Comparison of ENCODE assay signal across 1 cellular context in the genomic region with DNA sequence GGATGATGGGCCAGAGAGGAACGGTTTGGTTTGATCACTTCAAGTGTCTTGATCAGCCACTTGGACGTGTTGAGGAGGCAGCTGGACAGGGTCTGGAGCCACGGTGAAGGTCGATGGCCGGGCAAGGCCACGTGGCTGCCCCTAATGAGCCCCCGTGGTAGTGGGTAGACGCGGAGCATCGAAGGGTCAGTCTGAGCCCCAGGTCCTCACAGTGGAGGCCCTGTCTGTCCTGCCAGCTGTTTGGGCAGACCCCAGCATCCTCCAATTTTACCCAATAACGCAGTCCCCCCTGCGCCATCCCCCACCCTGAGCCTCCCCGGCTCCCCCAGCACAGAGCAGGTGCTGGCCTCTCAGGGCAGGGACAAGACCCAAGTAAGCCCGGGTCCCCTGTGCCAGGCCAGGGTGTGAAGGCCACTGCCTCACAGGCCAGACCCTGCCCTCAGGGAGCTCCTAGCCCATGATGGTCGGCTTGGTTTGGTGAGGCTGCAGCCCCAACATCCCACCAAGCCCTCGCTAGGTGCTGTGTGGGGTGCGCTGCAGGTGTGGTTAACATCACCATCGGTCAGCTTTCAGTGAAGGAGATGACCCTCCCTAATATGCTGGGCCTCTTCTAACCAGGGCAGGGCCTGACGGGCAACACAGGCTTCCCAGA.
TF ChIP-seq lines count a peak whose summit lies in the region.

No MANE protein-coding gene starts in this region.

TF ChIP-seq in HepG2, 621 proteins besides CTCF, POLR2A, EP300 and RAD21:
- TF ChIP-seq ZMYM4 (CRISPR knock-in tag; IDR thresholded peaks at IDR 0.05), result no peak
- TF ChIP-seq ELF4 (CRISPR knock-in tag; IDR thresholded peaks at IDR 0.05; ENCODE audit: borderline replicate concordance), result no peak
- TF ChIP-seq ZNF142 (CRISPR knock-in tag; IDR thresholded peaks at IDR 0.05), result no peak
- TF ChIP-seq, protein P1, sequence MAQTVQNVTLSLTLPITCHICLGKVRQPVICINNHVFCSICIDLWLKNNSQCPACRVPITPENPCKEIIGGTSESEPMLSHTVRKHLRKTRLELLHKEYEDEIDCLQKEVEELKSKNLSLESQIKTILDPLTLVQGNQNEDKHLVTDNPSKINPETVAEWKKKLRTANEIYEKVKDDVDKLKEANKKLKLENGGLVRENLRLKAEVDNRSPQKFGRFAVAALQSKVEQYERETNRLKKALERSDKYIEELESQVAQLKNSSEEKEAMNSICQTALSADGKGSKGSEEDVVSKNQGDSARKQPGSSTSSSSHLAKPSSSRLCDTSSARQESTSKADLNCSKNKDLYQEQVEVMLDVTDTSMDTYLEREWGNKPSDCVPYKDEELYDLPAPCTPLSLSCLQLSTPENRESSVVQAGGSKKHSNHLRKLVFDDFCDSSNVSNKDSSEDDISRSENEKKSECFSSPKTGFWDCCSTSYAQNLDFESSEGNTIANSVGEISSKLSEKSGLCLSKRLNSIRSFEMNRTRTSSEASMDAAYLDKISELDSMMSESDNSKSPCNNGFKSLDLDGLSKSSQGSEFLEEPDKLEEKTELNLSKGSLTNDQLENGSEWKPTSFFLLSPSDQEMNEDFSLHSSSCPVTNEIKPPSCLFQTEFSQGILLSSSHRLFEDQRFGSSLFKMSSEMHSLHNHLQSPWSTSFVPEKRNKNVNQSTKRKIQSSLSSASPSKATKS (CRISPR knock-in tag; IDR thresholded peaks at IDR 0.05), result no peak
- TF ChIP-seq RFXAP (CRISPR knock-in tag; IDR thresholded peaks at IDR 0.05; ENCODE audit: borderline replicate concordance), result no peak
- no peak for TF ChIP-seq ZNF660 (CRISPR knock-in tag; IDR thresholded peaks at IDR 0.05; ENCODE audit: borderline replicate concordance, low read depth)
- TF ChIP-seq ZNF564 (CRISPR knock-in tag; IDR thresholded peaks at IDR 0.05), result no peak
- no peak for TF ChIP-seq RBM22 (optimal IDR thresholded peaks at IDR 0.05; ENCODE audit: low read length)
- no peak for TF ChIP-seq CBX2 (IDR thresholded peaks at IDR 0.05; ENCODE audit: low read depth, low read length)
- no peak for TF ChIP-seq CBX2 (CRISPR knock-in tag; IDR thresholded peaks at IDR 0.05; ENCODE audit: low read depth)
- TF ChIP-seq NR1H2 (CRISPR knock-in tag; IDR thresholded peaks at IDR 0.05; ENCODE audit: borderline replicate concordance, low read depth), result no peak
- TF ChIP-seq ZNF17 (CRISPR knock-in tag; IDR thresholded peaks at IDR 0.05), result no peak
- no peak for TF ChIP-seq ZNF547 (CRISPR knock-in tag; IDR thresholded peaks at IDR 0.05)
- TF ChIP-seq, protein P2, sequence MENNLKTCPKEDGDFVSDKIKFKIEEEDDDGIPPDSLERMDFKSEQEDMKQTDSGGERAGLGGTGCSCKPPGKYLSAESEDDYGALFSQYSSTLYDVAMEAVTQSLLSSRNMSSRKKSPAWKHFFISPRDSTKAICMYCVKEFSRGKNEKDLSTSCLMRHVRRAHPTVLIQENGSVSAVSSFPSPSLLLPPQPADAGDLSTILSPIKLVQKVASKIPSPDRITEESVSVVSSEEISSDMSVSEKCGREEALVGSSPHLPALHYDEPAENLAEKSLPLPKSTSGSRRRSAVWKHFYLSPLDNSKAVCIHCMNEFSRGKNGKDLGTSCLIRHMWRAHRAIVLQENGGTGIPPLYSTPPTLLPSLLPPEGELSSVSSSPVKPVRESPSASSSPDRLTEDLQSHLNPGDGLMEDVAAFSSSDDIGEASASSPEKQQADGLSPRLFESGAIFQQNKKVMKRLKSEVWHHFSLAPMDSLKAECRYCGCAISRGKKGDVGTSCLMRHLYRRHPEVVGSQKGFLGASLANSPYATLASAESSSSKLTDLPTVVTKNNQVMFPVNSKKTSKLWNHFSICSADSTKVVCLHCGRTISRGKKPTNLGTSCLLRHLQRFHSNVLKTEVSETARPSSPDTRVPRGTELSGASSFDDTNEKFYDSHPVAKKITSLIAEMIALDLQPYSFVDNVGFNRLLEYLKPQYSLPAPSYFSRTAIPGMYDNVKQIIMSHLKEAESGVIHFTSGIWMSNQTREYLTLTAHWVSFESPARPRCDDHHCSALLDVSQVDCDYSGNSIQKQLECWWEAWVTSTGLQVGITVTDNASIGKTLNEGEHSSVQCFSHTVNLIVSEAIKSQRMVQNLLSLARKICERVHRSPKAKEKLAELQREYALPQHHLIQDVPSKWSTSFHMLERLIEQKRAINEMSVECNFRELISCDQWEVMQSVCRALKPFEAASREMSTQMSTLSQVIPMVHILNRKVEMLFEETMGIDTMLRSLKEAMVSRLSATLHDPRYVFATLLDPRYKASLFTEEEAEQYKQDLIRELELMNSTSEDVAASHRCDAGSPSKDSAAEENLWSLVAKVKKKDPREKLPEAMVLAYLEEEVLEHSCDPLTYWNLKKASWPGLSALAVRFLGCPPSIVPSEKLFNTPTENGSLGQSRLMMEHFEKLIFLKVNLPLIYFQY (CRISPR knock-in tag; IDR thresholded peaks at IDR 0.05; ENCODE audit: borderline replicate concordance), result no peak
